ENCODE assay signal across 8 cellular contexts in the genomic region with DNA sequence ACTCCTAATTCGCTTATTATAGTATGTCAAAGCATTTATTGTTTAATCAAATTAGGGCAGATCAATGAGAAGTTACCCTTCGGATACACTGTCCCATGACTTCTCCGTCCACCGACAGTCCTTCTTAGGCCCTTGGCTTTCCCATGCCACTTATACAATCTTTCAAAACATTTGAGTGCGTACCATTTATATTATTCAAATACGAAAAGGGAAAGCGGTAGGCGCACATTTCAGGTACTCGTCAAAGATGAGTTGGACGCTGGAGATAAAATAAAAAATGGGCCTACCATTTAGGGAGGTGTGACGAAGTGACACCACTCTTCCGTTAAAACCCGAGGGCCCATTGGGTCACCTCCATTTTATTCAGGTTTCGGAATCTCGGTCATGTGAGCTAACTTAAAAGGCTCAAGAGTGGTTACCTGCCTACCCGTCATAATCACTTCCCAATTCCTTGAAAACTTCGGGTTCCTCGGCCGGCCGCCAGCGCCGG. TPM values are rescaled to one million over a fixed set of nuclear protein-coding genes. Genes with fewer than 3 reads are reported as not detected.
DNase-seq lines count a peak whose midpoint lies in the region; ATAC-seq and TF ChIP-seq lines count a peak whose summit lies in the region.

No MANE protein-coding gene starts in this region.

- TSS peak; percentile 98 for BruUV-seq in Caco-2 (replicated peaks; lab: Mats Ljungman, UMichigan)

- TF ChIP-seq CTCF in Caco-2 (IDR thresholded peaks at IDR 0.05; ENCODE audit: insufficient read depth in 1 of 2, low read depth in 1 of 2, low read length in 1 of 2, severe bottlenecking in 1 of 2, unreplicated experiment in 1 of 2), result no peak
- TF ChIP-seq CTCF in OCI-LY1 (IDR thresholded peaks at IDR 0.05; ENCODE audit: low read length), result no peak
- no peak for TF ChIP-seq CTCF in epithelial cell of proximal tubule (conservative IDR thresholded peaks at IDR 0.05; ENCODE audit: low read depth, low read length)
- TF ChIP-seq CTCF in osteocyte (IDR thresholded peaks at IDR 0.05), result no peak

- DNase-seq in Caco-2 (no peak), epithelial cell of proximal tubule (ENCODE audit: low read depth) (no peak), osteocyte (ENCODE audit: extremely low spot score, unreplicated experiment) (no peak), T-helper 9 cell (no peak), RPMI8226 (no peak)
- DNase-seq in stimulated activated CD4-positive, alpha-beta T cell treated with anti-CD3 and anti-CD28 coated beads, Interleukin-15, amount 100 ng/mL, for 24 hours, result no peak

- H3K27ac Mint-ChIP-seq in Caco-2 (ENCODE audit: unreplicated experiment) (peak overlapping the region; percentile 99), osteocyte (ENCODE audit: unreplicated experiment) (peak overlapping the region; percentile 98)

- peaks cover 4% of the 10 kb centered on the region; the same call in 1 of the 2 replicates for H3F3A ChIP-seq in OCI-LY1 (ENCODE audit: insufficient read depth, low read length)

- H3K36me3 Mint-ChIP-seq in Caco-2 (ENCODE audit: insufficient read depth, unreplicated experiment), result peaks cover 16% of the 10 kb centered on the region
- H3K36me3 Mint-ChIP-seq in osteocyte (ENCODE audit: unreplicated experiment), result no peaks in the 10 kb centered on the region

- H3K9ac ChIP-seq in OCI-LY1 (ENCODE audit: low read length), result peak overlapping the region; percentile 92

- H3K4me1 Mint-ChIP-seq in Caco-2 (ENCODE audit: low read depth, unreplicated experiment) (no peaks in the 10 kb centered on the region), osteocyte (ENCODE audit: unreplicated experiment) (peaks cover 15% of the 10 kb centered on the region)

- no peaks in the 10 kb centered on the region for H4K20me1 ChIP-seq in OCI-LY1 (ENCODE audit: insufficient read depth, low read length)

- no peaks in the 10 kb centered on the region; the same call in 1 of the 2 replicates for H3K4me1 ChIP-seq in Caco-2
- H3K4me1 ChIP-seq in OCI-LY1 (ENCODE audit: insufficient read depth, low read length, severe bottlenecking), result peaks cover 18% of the 10 kb centered on the region

- peak overlapping the region; percentile 73 for H3K4me3 ChIP-seq in Caco-2 (ENCODE audit: low read depth, low read length)
- peak overlapping the region; percentile 82 for H3K4me3 ChIP-seq in OCI-LY1 (ENCODE audit: low read depth, low read length, poor library complexity, severe bottlenecking)
- peak overlapping the region; percentile 82 for H3K4me3 ChIP-seq in epithelial cell of proximal tubule (ENCODE audit: low read depth, low read length)

- 0 out of 2 replicates have a peak, but pooled peaks cover 8% of the 10 kb centered on the region for H3K79me2 ChIP-seq in OCI-LY1 (ENCODE audit: insufficient read depth, low read length)

- POLR2A ChIA-PET in Caco-2 (lab: Charles Lee), result interaction anchor here (0.5 to 1.1 kb wide), 4 partner anchors 29 to 336 kb away, joined by 3 to 7 read pairs (median 6); a partner anchor contains a TSS

- H3K4me2 ChIP-seq in OCI-LY1 (ENCODE audit: low read length), result peak overlapping the region; percentile 87

- intact Hi-C loops in Caco-2 (cut with micrococcal nuclease; ENCODE audit: unreplicated experiment), result loop anchor here (1.0 kb wide), 1 partner anchor 33 kb away; a partner anchor contains a TSS

- H3K27ac ChIP-seq in OCI-LY1 (ENCODE audit: low read depth, low read length, poor library complexity, severe bottlenecking), result peak overlapping the region; percentile 90

- H3K27me3 ChIP-seq in Caco-2 (replicated peaks; ENCODE audit: control insufficient read depth, insufficient read depth, low read length), result no peaks in the 10 kb centered on the region
- no peaks in the 10 kb centered on the region for H3K27me3 ChIP-seq in OCI-LY1 (ENCODE audit: insufficient read depth, low read length)

- no peaks in the 10 kb centered on the region for H3K9me2 ChIP-seq in OCI-LY1 (ENCODE audit: low read depth, low read length)

- ATAC-seq in GM21786 (IDR thresholded peaks at IDR 0.05; ENCODE audit: unreplicated experiment), result peak; percentile 13

- CTCF ChIA-PET in Caco-2 (lab: Charles Lee), result interaction anchor here (1.5 kb wide), 1 partner anchor 198 kb away, joined by 4 read pairs; no protein-coding TSS in a partner anchor

- no peaks in the 10 kb centered on the region for H3K9me3 ChIP-seq in Caco-2
- no peaks in the 10 kb centered on the region for H3K9me3 ChIP-seq in OCI-LY1 (ENCODE audit: low read length)

- no peaks in the 10 kb centered on the region for H3K27me3 Mint-ChIP-seq in Caco-2 (ENCODE audit: insufficient read depth, unreplicated experiment)
- no peaks in the 10 kb centered on the region for H3K27me3 Mint-ChIP-seq in osteocyte (ENCODE audit: unreplicated experiment)

- H3K36me3 ChIP-seq in Caco-2 (ENCODE audit: control insufficient read depth, insufficient read depth, low read length) (no peaks in the 10 kb centered on the region), OCI-LY1 (ENCODE audit: insufficient read depth, low read length) (no peaks in the 10 kb centered on the region)

- no peaks in the 10 kb centered on the region for H3K9me3 Mint-ChIP-seq in Caco-2 (ENCODE audit: unreplicated experiment)
- H3K9me3 Mint-ChIP-seq in osteocyte (ENCODE audit: unreplicated experiment), result no peaks in the 10 kb centered on the region

- H3K4me3 Mint-ChIP-seq in Caco-2 (ENCODE audit: unreplicated experiment) (peak overlapping the region; percentile 99), osteocyte (ENCODE audit: unreplicated experiment) (peak overlapping the region; percentile 96)

- peak overlapping the region; percentile 53 for H2AFZ ChIP-seq in OCI-LY1 (ENCODE audit: low read length)

RNA-seq across cellular contexts. Expression of a gene that starts 0.5 kb away (rescaled TPM):
- total RNA-seq in Caco-2 (2022) (7.2 and 10.2 TPM in 2 replicates), epithelial cell of proximal tubule (1.8 and 6.0 TPM in 2 replicates), osteocyte (7.3 and 9.5 TPM in 2 replicates)

RNA-seq across cellular contexts. Expression of a gene that starts 33.5 kb away (rescaled TPM):
- total RNA-seq in Caco-2 (2022) (111 and 114 TPM in 2 replicates), epithelial cell of proximal tubule (102 and 118 TPM in 2 replicates), osteocyte (166 and 171 TPM in 2 replicates)
